Comparison of ENCODE assay signal across 9 cellular contexts in the genomic region with DNA sequence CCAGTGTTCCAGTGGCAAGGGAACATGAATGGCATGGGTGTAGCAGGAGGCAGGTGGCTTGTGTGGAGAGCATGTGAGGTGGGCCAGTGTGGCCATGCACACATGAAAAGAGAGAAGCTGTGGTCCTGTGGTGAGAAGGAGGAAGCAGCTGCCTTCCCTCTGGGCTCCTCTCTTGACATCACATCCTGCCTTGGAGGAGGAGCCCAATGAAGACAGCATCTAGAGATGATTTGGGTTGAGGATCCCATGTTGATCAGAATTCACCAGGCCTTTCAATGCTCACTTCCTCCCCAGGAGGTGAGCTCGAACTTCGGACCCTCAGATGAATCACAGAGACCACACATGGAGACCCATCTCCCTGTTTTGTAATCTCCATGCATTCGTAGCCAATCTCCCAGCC.
DNase-seq lines count a peak whose midpoint lies in the region; ATAC-seq, FAIRE-seq and TF ChIP-seq lines count a peak whose summit lies in the region.
"Had no signal": no experiment of that assay in that cellular context is flagged by ENCODE, and none has a peak within 500 bp of the region (broad histone marks: within the 10 kb centered on the region; RNA-seq: fewer than 3 reads in every experiment).

No MANE protein-coding gene starts in this region.

- H3K9me2 ChIP-seq in MM.1S (replicated peaks; ENCODE audit: insufficient read depth, low read length) = no peaks in the 10 kb centered on the region
- H3K9me2 ChIP-seq: SK-N-SH had no signal

- no peaks in the 10 kb centered on the region for H3K27me3 ChIP-seq in MM.1S (replicated peaks; ENCODE audit: insufficient read depth, low read length)
- H3K27me3 ChIP-seq in small intestine (ENCODE audit: control insufficient read depth in 2 of 2, insufficient read depth in 2 of 2, low read length in 2 of 2) = no peaks in the 10 kb centered on the region
- no peaks in the 10 kb centered on the region for H3K27me3 ChIP-seq in breast epithelium

- TF ChIP-seq CTCF in MM.1S (IDR thresholded peaks at IDR 0.05; ENCODE audit: low read length) = no peak
- TF ChIP-seq CTCF in breast epithelium (IDR thresholded peaks at IDR 0.05) = no peak

- H3K79me2 ChIP-seq in MM.1S (ENCODE audit: low read length) = no peaks in the 10 kb centered on the region

- DNase-seq in activated T-cell treated with anti-CD3 and anti-CD28 coated beads, Interleukin-2, amount 50 U/mL, for 1 hour = peak; percentile 33
- DNase-seq in activated T-cell treated with anti-CD3 and anti-CD28 coated beads for 4 hours = no peak
- peak; percentile 46 for DNase-seq in MM.1S
- peak; percentile 57 for DNase-seq in activated T-helper 1 cell treated with anti-CD3 and anti-CD28 coated beads, Interleukin-12 subunit alpha, Interleukin-12 subunit beta, Interleukin-2, Interleukin-4 antibody, amounts not matched to agents 30 ng/mL and 10 ng/mL and 1 ng/mL, durations not matched to agents 14 hours and 24 hours and 36 hours (ENCODE audit: low spot score)
- peak; percentile 29 for DNase-seq in small intestine
- DNase-seq in breast epithelium (ENCODE audit: low spot score in 2 of 2) = no peak
- DNase-seq in HEK293T (ENCODE audit: extremely low spot score) = no peak
- DNase-seq: SK-N-SH had no signal

- no peaks in the 10 kb centered on the region for H4K20me1 ChIP-seq in MM.1S (ENCODE audit: insufficient read depth, low read length)

- intact Hi-C loops in activated T-helper 1 cell treated with anti-CD3 and anti-CD28 coated beads, Interleukin-12 subunit alpha, Interleukin-12 subunit beta, Interleukin-2, Interleukin-4 antibody, amounts not matched to agents 30 ng/mL and 10 ng/mL and 1 ng/mL, durations not matched to agents 14 hours and 24 hours and 36 hours (cut with micrococcal nuclease) = no loop called here
- intact Hi-C loops in breast epithelium (cut with DNase I; ENCODE audit: low total_unique reads) = no loop called here

- peak overlapping the region; percentile 22 for H3K4me3 Mint-ChIP-seq in activated T-helper 1 cell treated with anti-CD3 and anti-CD28 coated beads, Interleukin-12 subunit alpha, Interleukin-12 subunit beta, Interleukin-2, Interleukin-4 antibody, amounts not matched to agents 30 ng/mL and 10 ng/mL and 1 ng/mL, durations not matched to agents 14 hours and 24 hours and 36 hours

- POLR2A ChIA-PET in HEK293T (lab: Yijun Ruan, JAX) = no interaction called here

- no peaks in the 10 kb centered on the region for H3K9me3 ChIP-seq in MM.1S (replicated peaks; ENCODE audit: insufficient read depth, low read length)
- no peaks in the 10 kb centered on the region for H3K9me3 ChIP-seq in small intestine (ENCODE audit: control insufficient read depth, low read depth)
- H3K9me3 ChIP-seq in breast epithelium = no peaks in the 10 kb centered on the region
- H3K9me3 ChIP-seq: SK-N-SH had no signal

- H3K27me3 Mint-ChIP-seq in activated T-helper 1 cell treated with anti-CD3 and anti-CD28 coated beads, Interleukin-12 subunit alpha, Interleukin-12 subunit beta, Interleukin-2, Interleukin-4 antibody, amounts not matched to agents 30 ng/mL and 10 ng/mL and 1 ng/mL, durations not matched to agents 14 hours and 24 hours and 36 hours (ENCODE audit: insufficient read depth) = peaks cover 4% of the 10 kb centered on the region

- CTCF ChIA-PET in HEK293T (lab: Yijun Ruan, JAX) = interaction anchor here (0.9 kb wide), 1 partner anchor 145 kb away, joined by 3 read pairs; no protein-coding TSS in a partner anchor

- no peak for ATAC-seq in GM21786 (IDR thresholded peaks at IDR 0.05; ENCODE audit: unreplicated experiment)

- no peaks in the 10 kb centered on the region for H3F3A ChIP-seq in MM.1S (ENCODE audit: insufficient read depth, low read length)

- peaks cover 6% of the 10 kb centered on the region for H3K36me3 Mint-ChIP-seq in activated T-helper 1 cell treated with anti-CD3 and anti-CD28 coated beads, Interleukin-12 subunit alpha, Interleukin-12 subunit beta, Interleukin-2, Interleukin-4 antibody, amounts not matched to agents 30 ng/mL and 10 ng/mL and 1 ng/mL, durations not matched to agents 14 hours and 24 hours and 36 hours (ENCODE audit: low read depth)

- no peak overlapping the region for H2AFZ ChIP-seq in MM.1S (ENCODE audit: low read length)

- H3K4me3 ChIP-seq in MM.1S (ENCODE audit: low read length) (no peak overlapping the region), small intestine (ENCODE audit: low read depth in 1 of 2, low read length in 2 of 2) (no peak overlapping the region), breast epithelium (no peak overlapping the region)

- H3K27ac Mint-ChIP-seq in activated T-helper 1 cell treated with anti-CD3 and anti-CD28 coated beads, Interleukin-12 subunit alpha, Interleukin-12 subunit beta, Interleukin-2, Interleukin-4 antibody, amounts not matched to agents 30 ng/mL and 10 ng/mL and 1 ng/mL, durations not matched to agents 14 hours and 24 hours and 36 hours = peak overlapping the region; percentile 77

- H3K36me3 ChIP-seq in MM.1S (replicated peaks; ENCODE audit: insufficient read depth, low read length) (no peaks in the 10 kb centered on the region), small intestine (ENCODE audit: control insufficient read depth in 2 of 2, insufficient read depth in 2 of 2, low read length in 2 of 2) (no peaks in the 10 kb centered on the region), breast epithelium (no peaks in the 10 kb centered on the region)

- H3K4me1 ChIP-seq in MM.1S (ENCODE audit: low read length) (peaks cover 11% of the 10 kb centered on the region; the same call in 1 of the 2 replicates), small intestine (ENCODE audit: control insufficient read depth in 2 of 2, insufficient read depth in 1 of 2, low read depth in 1 of 2, low read length in 1 of 2) (no peaks in the 10 kb centered on the region), breast epithelium (peaks cover 10% of the 10 kb centered on the region in 2 donors)

- no peak overlapping the region for H3K4me2 ChIP-seq in MM.1S (ENCODE audit: low read depth, low read length)
- H3K4me2 ChIP-seq: SK-N-SH had no signal

- 55 to 64% (median 61%) methylated on average over 3 of the region's 3 CpGs for WGBS in small intestine, 3 donors

- H3K27ac ChIP-seq in MM.1S (ENCODE audit: low read length) (no peak overlapping the region), small intestine (ENCODE audit: low read depth in 1 of 2, low read length in 1 of 2) (no peak overlapping the region), breast epithelium (peak overlapping the region in 1 of 2 donors; percentile 39)

- no peak for TF ChIP-seq POLR2A in breast epithelium (IDR thresholded peaks at IDR 0.05)

- no peaks in the 10 kb centered on the region for H3K9me3 Mint-ChIP-seq in activated T-helper 1 cell treated with anti-CD3 and anti-CD28 coated beads, Interleukin-12 subunit alpha, Interleukin-12 subunit beta, Interleukin-2, Interleukin-4 antibody, amounts not matched to agents 30 ng/mL and 10 ng/mL and 1 ng/mL, durations not matched to agents 14 hours and 24 hours and 36 hours

- H3K4me1 Mint-ChIP-seq in activated T-helper 1 cell treated with anti-CD3 and anti-CD28 coated beads, Interleukin-12 subunit alpha, Interleukin-12 subunit beta, Interleukin-2, Interleukin-4 antibody, amounts not matched to agents 30 ng/mL and 10 ng/mL and 1 ng/mL, durations not matched to agents 14 hours and 24 hours and 36 hours (ENCODE audit: low read depth) = peaks cover 37% of the 10 kb centered on the region

- H3K9ac ChIP-seq in MM.1S (ENCODE audit: low read length) = no peak overlapping the region
- H3K9ac ChIP-seq: SK-N-SH had no signal

- no peak for FAIRE-seq in small intestine (lab: Jason Lieb, UNC)

TF ChIP-seq in HEK293T, 16 proteins besides CTCF, POLR2A, EP300 and RAD21:
- TF ChIP-seq BHLHE40 (IDR thresholded peaks at IDR 0.05; ENCODE audit: borderline replicate concordance) (no peak), TARDBP (IDR thresholded peaks at IDR 0.05) (no peak), ELF4 (IDR thresholded peaks at IDR 0.05) (no peak), SP1 (IDR thresholded peaks at IDR 0.05) (no peak), ZNF384 (IDR thresholded peaks at IDR 0.05) (no peak), FOXK2 (IDR thresholded peaks at IDR 0.05) (no peak), ARNT (IDR thresholded peaks at IDR 0.05) (no peak), HDGF (IDR thresholded peaks at IDR 0.05; ENCODE audit: borderline replicate concordance) (no peak), FOXA1 (IDR thresholded peaks at IDR 0.05) (no peak), LEF1 (IDR thresholded peaks at IDR 0.05; ENCODE audit: borderline replicate concordance) (no peak), SUZ12 (IDR thresholded peaks at IDR 0.05) (no peak), NFRKB (IDR thresholded peaks at IDR 0.05) (no peak), L3MBTL2 (conservative IDR thresholded peaks at IDR 0.05) (no peak), CTBP1 (IDR thresholded peaks at IDR 0.05; ENCODE audit: borderline replicate concordance) (no peak), FOXM1 (IDR thresholded peaks at IDR 0.05; ENCODE audit: borderline replicate concordance) (no peak)
- TF ChIP-seq, protein P1, sequence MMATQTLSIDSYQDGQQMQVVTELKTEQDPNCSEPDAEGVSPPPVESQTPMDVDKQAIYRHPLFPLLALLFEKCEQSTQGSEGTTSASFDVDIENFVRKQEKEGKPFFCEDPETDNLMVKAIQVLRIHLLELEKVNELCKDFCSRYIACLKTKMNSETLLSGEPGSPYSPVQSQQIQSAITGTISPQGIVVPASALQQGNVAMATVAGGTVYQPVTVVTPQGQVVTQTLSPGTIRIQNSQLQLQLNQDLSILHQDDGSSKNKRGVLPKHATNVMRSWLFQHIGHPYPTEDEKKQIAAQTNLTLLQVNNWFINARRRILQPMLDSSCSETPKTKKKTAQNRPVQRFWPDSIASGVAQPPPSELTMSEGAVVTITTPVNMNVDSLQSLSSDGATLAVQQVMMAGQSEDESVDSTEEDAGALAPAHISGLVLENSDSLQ (IDR thresholded peaks at IDR 0.05) = no peak

Comparison
In these comparisons a context has a peak if more than half of its experiments do, and no peak if none do; other contexts are left out.
1. DNase-seq: peak in activated T-cell treated with anti-CD3 and anti-CD28 coated beads, Interleukin-2, amount 50 U/mL, for 1 hour (single experiment), MM.1S (single experiment), activated T-helper 1 cell treated with anti-CD3 and anti-CD28 coated beads, Interleukin-12 subunit alpha, Interleukin-12 subunit beta, Interleukin-2, Interleukin-4 antibody, amounts not matched to agents 30 ng/mL and 10 ng/mL and 1 ng/mL, durations not matched to agents 14 hours and 24 hours and 36 hours (single experiment) and small intestine (single experiment); none in activated T-cell treated with anti-CD3 and anti-CD28 coated beads for 4 hours (single experiment), breast epithelium (0 of 2) and HEK293T (single experiment).